Comparison of ENCODE assay signal across 13 cellular contexts in the genomic region with DNA sequence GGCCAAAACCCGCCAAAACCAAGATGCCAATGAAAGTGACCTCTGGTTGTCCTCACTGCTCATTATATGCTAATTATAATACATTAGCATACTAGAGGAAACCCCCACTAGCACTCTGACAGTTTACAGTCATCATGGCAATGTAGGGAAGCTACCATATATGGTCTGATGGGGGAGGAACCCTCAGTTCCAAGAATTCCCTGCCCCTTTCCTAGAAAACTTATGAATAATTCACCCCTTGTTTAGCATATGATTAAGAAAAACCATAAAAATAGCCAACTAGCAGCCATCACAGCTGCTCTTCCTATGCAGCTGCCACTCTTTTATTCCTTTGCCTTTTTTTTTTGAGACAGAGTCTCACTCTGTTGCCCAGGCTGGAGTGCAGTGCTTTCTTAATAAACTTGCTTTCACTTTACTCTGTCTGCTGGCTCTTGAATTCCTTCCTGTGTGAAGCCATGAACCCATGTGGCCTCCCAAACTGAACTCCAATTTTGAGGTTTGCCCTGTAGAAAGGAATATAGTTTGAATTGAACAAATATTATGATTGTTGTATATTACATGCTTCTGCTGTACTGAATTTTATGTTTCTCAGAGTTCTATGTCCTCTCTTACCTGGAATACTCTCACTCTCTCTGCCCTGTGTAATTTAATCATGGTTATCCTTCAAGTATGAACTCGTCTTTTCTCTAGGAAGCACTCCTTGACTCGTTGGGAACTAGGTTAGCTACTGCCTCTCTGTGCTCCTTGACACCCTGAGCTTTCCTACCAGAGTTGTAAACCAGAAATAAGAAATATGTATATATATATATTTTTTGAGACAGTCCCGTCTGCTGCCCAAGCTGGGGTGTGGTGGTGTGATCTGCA. TPM values are rescaled to one million over a fixed set of nuclear protein-coding genes. Genes with fewer than 3 reads are reported as not detected.
DNase-seq lines count a peak whose midpoint lies in the region; ATAC-seq and TF ChIP-seq lines count a peak whose summit lies in the region.
"Had no signal": no experiment of that assay in that cellular context is flagged by ENCODE, and none has a peak within 500 bp of the region (broad histone marks: within the 10 kb centered on the region; RNA-seq: fewer than 3 reads in every experiment).

No MANE protein-coding gene starts in this region.

- no peaks in the 10 kb centered on the region for H3K36me3 ChIP-seq in Loucy (ENCODE audit: insufficient read depth, low read length)
- H3K36me3 ChIP-seq in transverse colon: no peaks in the 10 kb centered on the region

- no peak for TF ChIP-seq EP300 in transverse colon (IDR thresholded peaks at IDR 0.05; ENCODE audit: low read depth)

- peak overlapping the region; percentile 77 for H3K4me3 Mint-ChIP-seq in natural killer cell

- peaks cover 79% of the 10 kb centered on the region for H3K79me2 ChIP-seq in Loucy (ENCODE audit: insufficient read depth, low read length)

- H3K9me3 ChIP-seq in Loucy (ENCODE audit: insufficient read depth, low read depth, low read length) (no peaks in the 10 kb centered on the region), transverse colon (no peaks in the 10 kb centered on the region)

- H3K4me3 ChIP-seq in Loucy (ENCODE audit: low read length, poor library complexity, severe bottlenecking) (no peak overlapping the region), astrocyte of the spinal cord (ENCODE audit: low read depth, low read length) (no peak overlapping the region), transverse colon (no peak overlapping the region)

- H3F3A ChIP-seq in Loucy (ENCODE audit: low read depth): no peaks in the 10 kb centered on the region

- in situ Hi-C loops in astrocyte of the spinal cord (cut with HindIII; ENCODE audit: low sequenced_read_pairs) (no loop called here), transverse colon (cut with MboI; ENCODE audit: low pct_ligation_motif_present in 1 of 4, low pct_unique_long_range_greater_than_20kb in 1 of 4, low sequenced_read_pairs in 3 of 4) (no loop called here)

- no peak for TF ChIP-seq POLR2A in transverse colon (IDR thresholded peaks at IDR 0.05)

- no peak overlapping the region for H2AFZ ChIP-seq in Loucy (ENCODE audit: low read length)

- H3K9ac ChIP-seq in Loucy (ENCODE audit: low read depth, low read length, poor library complexity, severe bottlenecking): no peak overlapping the region

- ATAC-seq in GM21619 (IDR thresholded peaks at IDR 0.05; ENCODE audit: unreplicated experiment) (peak; percentile 55), natural killer cell (peak; percentile 74 to 89 (median 81)), GM19467 (IDR thresholded peaks at IDR 0.05; ENCODE audit: unreplicated experiment) (no peak)
- ATAC-seq: HCT116 had no signal

- H3K4me1 ChIP-seq in Loucy (ENCODE audit: insufficient read depth, low read length, poor library complexity, severe bottlenecking): peaks cover 13% of the 10 kb centered on the region
- H3K4me1 ChIP-seq in transverse colon: peaks cover 0 to 4% (median 0%) of the 10 kb centered on the region in 4 donors

- peak overlapping the region; percentile 51 to 52 for H3K27ac Mint-ChIP-seq in natural killer cell

- no peaks in the 10 kb centered on the region for H3K9me2 ChIP-seq in Loucy (replicated peaks; ENCODE audit: low read depth, low read length)

- no peaks in the 10 kb centered on the region for H3K27me3 Mint-ChIP-seq in natural killer cell (ENCODE audit: low read depth in 2 of 2)

- H3K4me2 ChIP-seq in Loucy (ENCODE audit: low read depth, low read length, poor library complexity, severe bottlenecking): peak overlapping the region; percentile 54

- peaks cover 34 to 39% of the 10 kb centered on the region in 2 donors for H3K4me1 Mint-ChIP-seq in natural killer cell

- no peak overlapping the region for H3K27ac ChIP-seq in transverse colon

- H3K36me3 Mint-ChIP-seq in natural killer cell: no peaks in the 10 kb centered on the region

- TF ChIP-seq CTCF in Loucy (conservative IDR thresholded peaks at IDR 0.05; ENCODE audit: low read length): no peak
- no peak for TF ChIP-seq CTCF in astrocyte of the spinal cord (IDR thresholded peaks at IDR 0.05; ENCODE audit: low read depth, low read length)
- TF ChIP-seq CTCF in natural killer cell (IDR thresholded peaks at IDR 0.05): no peak
- TF ChIP-seq CTCF in transverse colon (IDR thresholded peaks at IDR 0.05): no peak

- intact Hi-C loops in natural killer cell (cut with micrococcal nuclease): no loop called here
- intact Hi-C loops in transverse colon (cut with DNase I; ENCODE audit: low total_unique reads): no loop called here

- H3K9me3 Mint-ChIP-seq in natural killer cell: no peaks in the 10 kb centered on the region

- peaks cover 36% of the 10 kb centered on the region for H4K20me1 ChIP-seq in Loucy (ENCODE audit: insufficient read depth, low read length, poor library complexity, severe bottlenecking)

- peak; percentile 50 for DNase-seq in astrocyte of the spinal cord (ENCODE audit: low read depth, low spot score)
- DNase-seq in natural killer cell: no peak
- no peak for DNase-seq in nucleus accumbens (lab: John Stamatoyannopoulos, UW)
- no peak for DNase-seq in transverse colon
- no peak for DNase-seq in stimulated activated CD4-positive, alpha-beta T cell treated with anti-CD3 and anti-CD28 coated beads, Interleukin-2, amount 100 ng/mL, for 24 hours
- DNase-seq: DMS153; NCI-H2081; Right ventricle myocardium superior; stimulated activated CD4-positive, alpha-beta T cell treated with anti-CD3 and anti-CD28 coated beads, Interleukin-15, amount 100 ng/mL, for 24 hours had no signal

- no peaks in the 10 kb centered on the region for H3K27me3 ChIP-seq in Loucy (ENCODE audit: insufficient read depth, low read length, poor library complexity, severe bottlenecking)
- H3K27me3 ChIP-seq in transverse colon: no peaks in the 10 kb centered on the region

- WGBS in transverse colon (ENCODE audit: low coverage in 1 of 2), 2 donors: 34 to 76% methylated on average over 3 to 4 of the region's 4 CpGs

RNA-seq across cellular contexts. Expression of gene KIAA1958, which starts 59.8 kb away (rescaled TPM):
- total RNA-seq in natural killer cell (1 to 10 TPM; 5.4 to 6.1 (median 5.5) TPM), transverse colon (10 to 100 TPM in 2 of 4 donors, 1 to 10 TPM in 2; 5.0 to 12.4 (median 9.4) TPM)
